In the genomic region with DNA sequence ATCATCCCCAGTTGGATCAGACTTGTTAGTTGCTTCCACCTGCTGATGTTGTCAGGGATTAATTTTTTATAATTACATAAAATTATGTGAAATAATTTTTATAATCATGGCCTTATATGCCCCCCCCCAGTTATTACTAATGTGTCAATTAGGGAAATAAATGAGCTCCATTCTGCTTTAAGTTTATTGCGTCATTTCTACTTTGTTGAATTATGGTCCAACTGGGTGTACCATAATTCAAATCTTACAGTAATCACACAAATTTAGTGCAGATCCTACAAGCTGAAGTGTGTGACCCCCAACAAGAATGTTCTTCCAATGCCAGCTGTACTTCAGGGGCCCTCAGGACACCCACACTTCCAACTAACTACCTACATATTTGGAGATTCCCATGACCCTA, we compare ENCODE assay signal across 28 cellular contexts. TPM values are rescaled to one million over a fixed set of nuclear protein-coding genes. Genes with fewer than 3 reads are reported as not detected.
"Had no signal": no experiment of that assay in that cellular context is flagged by ENCODE, and none has a peak within 500 bp of the region (broad histone marks: within the 10 kb centered on the region; RNA-seq: fewer than 3 reads in every experiment).

No MANE protein-coding gene starts in this region.

- H3K9me3 ChIP-seq: stomach, suprapubic skin, testis, thoracic aorta, thyroid gland, tibial artery, transverse colon, upper lobe of left lung, upper lobe of right lung, vagina had no signal

- DNase-seq: stimulated activated CD4-positive, alpha-beta T cell treated with anti-CD3 and anti-CD28 coated beads, Interleukin-2, amount 100 ng/mL, for 48 hours; stimulated activated CD4-positive, alpha-beta T cell treated with anti-CD3 and anti-CD28 coated beads, Interleukin-4, amount 100 ng/mL, for 1 hour; stimulated activated CD4-positive, alpha-beta T cell treated with anti-CD3 and anti-CD28 coated beads, Interleukin-4, amount 100 ng/mL, for 24 hours; stimulated activated CD4-positive, alpha-beta T cell treated with anti-CD3 and anti-CD28 coated beads, Interleukin-4, amount 100 ng/mL, for 4 hours; stimulated activated CD8-positive, alpha-beta memory T cell treated with anti-CD3 and anti-CD28 coated beads, Interleukin-4, amount 100 ng/mL, for 48 hours; stimulated activated naive B cell treated with anti-CD40 and anti-IgM and Interleukin-4, amounts not matched to agents 10 μg/mL and 1 μg/mL and 100 μg/mL, for 72 hours; stimulated activated naive CD4-positive, alpha-beta T cell; stimulated activated naive CD4-positive, alpha-beta T cell treated with Interleukin-2 at 50 U/mL for 16 hours; stimulated activated naive CD8-positive, alpha-beta T cell treated with anti-CD3 and anti-CD28 coated beads, Interleukin-15, amount 100 ng/mL, for 72 hours; stimulated activated naive CD8-positive, alpha-beta T cell treated with anti-CD3 and anti-CD28 coated beads, Interleukin-15, Interleukin-2, amounts not matched to agents 100 U/mL and 50 U/mL, for 24 hours; stomach; substantia nigra; testis; thyroid gland; tibial artery; transverse colon; trophoblast cell; upper lobe of left lung; upper lobe of right lung had no signal

- H3K4me1 Mint-ChIP-seq: stimulated activated effector memory CD8-positive, alpha-beta T cell treated with anti-CD3 and anti-CD28 coated beads, Interleukin-12 subunit alpha, Interleukin-12 subunit beta, amount 100 ng/mL, for 72 hours; stimulated activated memory B cell treated with anti-CD40 and anti-IgM and Interleukin-4, amounts not matched to agents 10 μg/mL and 1 μg/mL and 100 μg/mL, for 72 hours; stimulated activated naive B cell treated with anti-CD40 and anti-IgM and Interleukin-4, amounts not matched to agents 10 μg/mL and 1 μg/mL and 100 μg/mL, for 72 hours; stimulated activated naive CD8-positive, alpha-beta T cell treated with anti-CD3 and anti-CD28 coated beads, Interleukin-15, amount 100 ng/mL, for 72 hours had no signal

- FAIRE-seq: urothelium cell line had no signal

- H3K27me3 Mint-ChIP-seq: stimulated activated memory B cell treated with anti-CD40 and anti-IgM and Interleukin-4, amounts not matched to agents 10 μg/mL and 1 μg/mL and 100 μg/mL, for 72 hours; stimulated activated naive B cell treated with anti-CD40 and anti-IgM and Interleukin-4, amounts not matched to agents 10 μg/mL and 1 μg/mL and 100 μg/mL, for 72 hours; stimulated activated naive CD8-positive, alpha-beta T cell treated with anti-CD3 and anti-CD28 coated beads, Interleukin-15, amount 100 ng/mL, for 72 hours; stimulated activated naive CD8-positive, alpha-beta T cell treated with anti-CD3 and anti-CD28 coated beads, Interleukin-15, Interleukin-2, amounts not matched to agents 100 ng/mL and 50 ng/mL, for 24 hours; type B pancreatic cell had no signal

- ATAC-seq: stimulated activated effector memory CD8-positive, alpha-beta T cell treated with anti-CD3 and anti-CD28 coated beads, Interleukin-12 subunit alpha, Interleukin-12 subunit beta, amount 100 ng/mL, for 72 hours; stimulated activated memory B cell treated with anti-CD40 and anti-IgM and Interleukin-4, amounts not matched to agents 10 μg/mL and 1 μg/mL and 100 μg/mL, for 72 hours; stimulated activated naive B cell treated with anti-CD40 and anti-IgM and Interleukin-4, amounts not matched to agents 10 μg/mL and 1 μg/mL and 100 μg/mL, for 72 hours; stimulated activated naive CD8-positive, alpha-beta T cell treated with anti-CD3 and anti-CD28 coated beads, Interleukin-15, amount 100 ng/mL, for 72 hours; stimulated activated naive CD8-positive, alpha-beta T cell treated with anti-CD3 and anti-CD28 coated beads, Interleukin-15, Interleukin-2, amounts not matched to agents 100 U/mL and 50 U/mL, for 24 hours; upper lobe of right lung had no signal

- H3K36me3 Mint-ChIP-seq: stimulated activated effector memory CD8-positive, alpha-beta T cell treated with anti-CD3 and anti-CD28 coated beads, Interleukin-12 subunit alpha, Interleukin-12 subunit beta, amount 100 ng/mL, for 72 hours; stimulated activated memory B cell treated with anti-CD40 and anti-IgM and Interleukin-4, amounts not matched to agents 10 μg/mL and 1 μg/mL and 100 μg/mL, for 72 hours; stimulated activated naive B cell treated with anti-CD40 and anti-IgM and Interleukin-4, amounts not matched to agents 10 μg/mL and 1 μg/mL and 100 μg/mL, for 72 hours; type B pancreatic cell had no signal

- H3K4me1 ChIP-seq: suprapubic skin, testis, thyroid gland, tibial artery, transverse colon, upper lobe of right lung had no signal

- H3K27ac ChIP-seq: stomach, suprapubic skin, testis, thoracic aorta, thyroid gland, tibial artery, tibial nerve, transverse colon, upper lobe of left lung, upper lobe of right lung, vagina had no signal

- H3K27me3 ChIP-seq: stomach, suprapubic skin, testis, thyroid gland, tibial artery, tibial nerve, transverse colon, upper lobe of left lung, upper lobe of right lung, vagina had no signal

- H3K4me3 Mint-ChIP-seq: stimulated activated effector memory CD8-positive, alpha-beta T cell treated with anti-CD3 and anti-CD28 coated beads, Interleukin-12 subunit alpha, Interleukin-12 subunit beta, amount 100 ng/mL, for 72 hours; stimulated activated memory B cell treated with anti-CD40 and anti-IgM and Interleukin-4, amounts not matched to agents 10 μg/mL and 1 μg/mL and 100 μg/mL, for 72 hours; stimulated activated naive B cell treated with anti-CD40 and anti-IgM and Interleukin-4, amounts not matched to agents 10 μg/mL and 1 μg/mL and 100 μg/mL, for 72 hours; stimulated activated naive CD8-positive, alpha-beta T cell treated with anti-CD3 and anti-CD28 coated beads, Interleukin-15, amount 100 ng/mL, for 72 hours; stimulated activated naive CD8-positive, alpha-beta T cell treated with anti-CD3 and anti-CD28 coated beads, Interleukin-15, Interleukin-2, amounts not matched to agents 100 ng/mL and 50 ng/mL, for 24 hours; type B pancreatic cell had no signal

- H3K4me3 ChIP-seq: stomach, suprapubic skin, testis, thoracic aorta, thyroid gland, tibial artery, tibial nerve, transverse colon, upper lobe of left lung, upper lobe of right lung, vagina had no signal

- H3K27ac Mint-ChIP-seq: stimulated activated effector memory CD8-positive, alpha-beta T cell treated with anti-CD3 and anti-CD28 coated beads, Interleukin-12 subunit alpha, Interleukin-12 subunit beta, amount 100 ng/mL, for 72 hours; stimulated activated memory B cell treated with anti-CD40 and anti-IgM and Interleukin-4, amounts not matched to agents 10 μg/mL and 1 μg/mL and 100 μg/mL, for 72 hours; stimulated activated naive B cell treated with anti-CD40 and anti-IgM and Interleukin-4, amounts not matched to agents 10 μg/mL and 1 μg/mL and 100 μg/mL, for 72 hours; stimulated activated naive CD8-positive, alpha-beta T cell treated with anti-CD3 and anti-CD28 coated beads, Interleukin-15, amount 100 ng/mL, for 72 hours; stimulated activated naive CD8-positive, alpha-beta T cell treated with anti-CD3 and anti-CD28 coated beads, Interleukin-15, Interleukin-2, amounts not matched to agents 100 ng/mL and 50 ng/mL, for 24 hours; type B pancreatic cell had no signal

- H3K36me3 ChIP-seq: stomach, suprapubic skin, thoracic aorta, thyroid gland, tibial artery, tibial nerve, transverse colon, upper lobe of left lung, upper lobe of right lung, vagina had no signal

RNA-seq across cellular contexts. Expression of gene MAGEL2, which starts 46.9 kb away (rescaled TPM):
- total RNA-seq: suprapubic skin had no signal
